Comparison of ENCODE assay signal across 8 cellular contexts in the genomic region with DNA sequence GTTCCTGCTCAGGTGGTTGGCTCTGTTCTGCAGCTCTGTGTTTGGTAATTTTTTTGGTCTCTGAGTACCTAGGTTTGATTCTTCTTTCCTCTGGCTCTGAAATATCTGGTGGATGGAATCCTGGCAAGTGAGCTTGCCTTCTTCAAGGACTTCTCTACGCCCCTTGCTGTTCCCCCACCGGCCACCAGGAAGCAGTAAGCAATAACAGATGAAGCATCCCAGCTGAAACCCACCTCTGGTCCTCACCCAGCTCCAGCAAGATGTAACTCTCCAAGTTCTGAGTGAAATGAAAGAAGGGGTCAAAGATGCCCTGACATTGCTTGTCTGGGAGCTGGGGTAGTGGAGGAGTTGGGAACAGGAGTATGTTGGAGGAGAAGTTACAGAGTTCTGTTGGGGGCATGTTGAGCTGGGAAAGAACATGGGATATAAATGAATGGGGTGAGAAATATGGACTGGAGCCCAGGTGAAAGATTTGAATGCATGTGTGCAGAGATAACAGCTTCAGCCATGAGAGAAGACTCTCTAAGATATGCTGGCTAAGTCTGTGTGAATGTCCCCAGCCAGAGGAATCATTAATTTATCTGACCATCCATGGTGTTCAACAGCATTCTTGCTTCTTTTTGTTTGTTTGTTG. TPM values are rescaled to one million over a fixed set of nuclear protein-coding genes. Genes with fewer than 3 reads are reported as not detected.
DNase-seq lines count a peak whose midpoint lies in the region; TF ChIP-seq lines count a peak whose summit lies in the region.

No MANE protein-coding gene starts in this region.

- no peak for TF ChIP-seq POLR2A in suprapubic skin (IDR thresholded peaks at IDR 0.05)

- DNase-seq in CD14-positive monocyte (ENCODE audit: low spot score) (no peak), SK-N-SH (peak; percentile 49), dermis blood vessel endothelial cell (peak; percentile 49), suprapubic skin (ENCODE audit: low spot score in 2 of 2) (no peak), globus pallidus (ENCODE audit: low spot score) (no peak)
- DNase-seq in activated CD4-positive, CD25-positive, alpha-beta regulatory T cell (lab: John Stamatoyannopoulos, UW) = no peak

- POLR2A ChIA-PET in HEK293 (lab: Yijun Ruan, JAX) = interaction anchor here (1.6 kb wide), 1 partner anchor 118 kb away, joined by 3 read pairs; the partner anchor contains the start of gene SAYSD1
- POLR2A ChIA-PET in SK-N-SH (lab: Yijun Ruan, JAX) = no interaction called here

- intact Hi-C loops in CD14-positive monocyte (cut with micrococcal nuclease) = no loop called here

- H3K4me2 ChIP-seq in SK-N-SH (no peak overlapping the region), neural cell (ENCODE audit: low read length) (no peak overlapping the region)

- TF ChIP-seq EP300 in SK-N-SH (IDR thresholded peaks at IDR 0.05; ENCODE audit: borderline replicate concordance in 1 of 2, low read depth in 1 of 2, low read length in 1 of 2) (no peak), neural cell (conservative IDR thresholded peaks at IDR 0.05; ENCODE audit: poor library complexity, severe bottlenecking) (no peak), suprapubic skin (IDR thresholded peaks at IDR 0.05) (no peak)

- H3K4me3 Mint-ChIP-seq in CD14-positive monocyte = no peak overlapping the region

- H3K9me2 ChIP-seq in SK-N-SH (no peaks in the 10 kb centered on the region), neural cell (ENCODE audit: insufficient read depth, low read length) (no peaks in the 10 kb centered on the region)

- H3K4me3 ChIP-seq in HEK293 (ENCODE audit: low read depth, low read length) (no peak overlapping the region), SK-N-SH (ENCODE audit: low read depth in 2 of 2, low read length in 1 of 2) (no peak overlapping the region), neural cell (ENCODE audit: low read length) (no peak overlapping the region), suprapubic skin (no peak overlapping the region)

- TF ChIP-seq RAD21 in SK-N-SH (IDR thresholded peaks at IDR 0.05; ENCODE audit: low read length) (peak; percentile 91), neural cell (conservative IDR thresholded peaks at IDR 0.05) (peak; percentile 62)

- H3K36me3 Mint-ChIP-seq in CD14-positive monocyte = no peaks in the 10 kb centered on the region

- H3K27me3 Mint-ChIP-seq in CD14-positive monocyte (ENCODE audit: low read depth in 3 of 3) = peaks cover 10 to 20% (median 18%) of the 10 kb centered on the region in 3 donors

- TF ChIP-seq CTCF in CD14-positive monocyte (IDR thresholded peaks at IDR 0.05) (peak; percentile 19), HEK293 (tag by site-specific recombination; IDR thresholded peaks at IDR 0.05) (peak; percentile 42), SK-N-SH (IDR thresholded peaks at IDR 0.05) (peak; percentile 61), neural cell (IDR thresholded peaks at IDR 0.05; ENCODE audit: poor library complexity, severe bottlenecking) (peak; percentile 48), suprapubic skin (IDR thresholded peaks at IDR 0.05) (peak in 1 of 2 donors; percentile 17)

- no peaks in the 10 kb centered on the region for H3K9me3 ChIP-seq in HEK293 (ENCODE audit: control insufficient read depth, insufficient read depth, low read depth, low read length)
- H3K9me3 ChIP-seq in SK-N-SH = no peaks in the 10 kb centered on the region
- no peaks in the 10 kb centered on the region for H3K9me3 ChIP-seq in neural cell (ENCODE audit: low read length)
- no peaks in the 10 kb centered on the region for H3K9me3 ChIP-seq in suprapubic skin

- H2AFZ ChIP-seq in SK-N-SH (ENCODE audit: low read depth) (no peak overlapping the region), neural cell (ENCODE audit: low read depth, low read length) (no peak overlapping the region)

- no peaks in the 10 kb centered on the region for H3K9me3 Mint-ChIP-seq in CD14-positive monocyte

- H3K27me3 ChIP-seq in SK-N-SH (ENCODE audit: insufficient read depth) = no peaks in the 10 kb centered on the region
- H3K27me3 ChIP-seq in neural cell (ENCODE audit: insufficient read depth, low read depth, low read length) = no peaks in the 10 kb centered on the region
- peaks cover 24% of the 10 kb centered on the region for H3K27me3 ChIP-seq in suprapubic skin

- 4% methylated on average over 2 of the region's 2 CpGs for WGBS in SK-N-SH (ENCODE audit: low lambda C conversion rate)
- 16% methylated on average over 2 of the region's 2 CpGs for WGBS in suprapubic skin

- H3K4me1 Mint-ChIP-seq in CD14-positive monocyte = no peaks in the 10 kb centered on the region

- H3K27ac ChIP-seq in HEK293 (ENCODE audit: extremely low read depth, low read depth, low read length) = no peak overlapping the region
- H3K27ac ChIP-seq in SK-N-SH (ENCODE audit: low read depth in 2 of 2, low read length in 1 of 2) = no peak overlapping the region
- no peak overlapping the region for H3K27ac ChIP-seq in neural cell (ENCODE audit: low read length)
- no peak overlapping the region for H3K27ac ChIP-seq in suprapubic skin

- no peaks in the 10 kb centered on the region for H4K20me1 ChIP-seq in SK-N-SH (ENCODE audit: insufficient read depth)
- no peaks in the 10 kb centered on the region for H4K20me1 ChIP-seq in neural cell (ENCODE audit: insufficient read depth)

- H3K4me1 ChIP-seq in HEK293 (ENCODE audit: control insufficient read depth, insufficient read depth, low read length) (no peaks in the 10 kb centered on the region), SK-N-SH (ENCODE audit: control insufficient read depth in 1 of 2, insufficient read depth in 2 of 2, low read depth in 1 of 2, low read length in 1 of 2) (no peaks in the 10 kb centered on the region), suprapubic skin (no peaks in the 10 kb centered on the region)

- CTCF ChIA-PET in HEK293 (lab: Yijun Ruan, JAX) (interaction anchor here (0.6 to 6.2 kb wide), 31 partner anchors 9 to 979 kb away, joined by 3 to 77 read pairs (median 7); partner anchors contain the start of gene KCNK5), SK-N-SH (lab: Yijun Ruan, JAX) (interaction anchor here (0.5 to 5.2 kb wide), 46 partner anchors 9 to 320 kb away, joined by 3 to 110 read pairs (median 4); partner anchors contain the start of genes KCNK5 and SAYSD1)

- H3K9ac ChIP-seq in SK-N-SH = no peak overlapping the region
- no peak overlapping the region for H3K9ac ChIP-seq in neural cell (ENCODE audit: low read length)

- peak overlapping the region in 1 of 7 donors; percentile 4 for H3K27ac Mint-ChIP-seq in CD14-positive monocyte

- H3K36me3 ChIP-seq in HEK293 (ENCODE audit: control insufficient read depth in 2 of 2, insufficient read depth in 1 of 2, low read length in 2 of 2) (no peaks in the 10 kb centered on the region), SK-N-SH (replicated peaks in 1 of 2; ENCODE audit: control insufficient read depth in 1 of 2, insufficient read depth in 2 of 2, low read length in 1 of 2) (no peaks in the 10 kb centered on the region), neural cell (ENCODE audit: insufficient read depth, low read length) (no peaks in the 10 kb centered on the region), suprapubic skin (no peaks in the 10 kb centered on the region)

- no peaks in the 10 kb centered on the region for H3F3A ChIP-seq in SK-N-SH (replicated peaks; ENCODE audit: insufficient read depth)
- no peaks in the 10 kb centered on the region for H3F3A ChIP-seq in neural cell (ENCODE audit: insufficient read depth, low read length, poor library complexity, severe bottlenecking)

- no peaks in the 10 kb centered on the region for H3K79me2 ChIP-seq in SK-N-SH (ENCODE audit: insufficient read depth)
- H3K79me2 ChIP-seq in neural cell (replicated peaks; ENCODE audit: insufficient read depth, low read length) = no peaks in the 10 kb centered on the region

TF ChIP-seq in HEK293, 187 proteins besides CTCF, POLR2A, EP300 and RAD21:
- no peak for TF ChIP-seq SP3 (tag by site-specific recombination; IDR thresholded peaks at IDR 0.05)
- TF ChIP-seq ZNF146 (tag by site-specific recombination; IDR thresholded peaks at IDR 0.05) = no peak
- peak; percentile 47 for TF ChIP-seq ZNF654 (tag by site-specific recombination; IDR thresholded peaks at IDR 0.05; ENCODE audit: low read depth)
- no peak for TF ChIP-seq ZNF776 (tag by site-specific recombination; IDR thresholded peaks at IDR 0.05; ENCODE audit: borderline replicate concordance)

TF ChIP-seq in SK-N-SH, 30 proteins besides CTCF, POLR2A, EP300 and RAD21:
- TF ChIP-seq SMC3 (IDR thresholded peaks at IDR 0.05; ENCODE audit: low read depth, low read length) = peak; percentile 80
- no peak for TF ChIP-seq PBX3 (IDR thresholded peaks at IDR 0.05)

TF ChIP-seq in neural cell, 6 proteins besides CTCF, POLR2A, EP300 and RAD21:
- peak; percentile 63 for TF ChIP-seq SMC3 (conservative IDR thresholded peaks at IDR 0.05; ENCODE audit: poor library complexity)
- TF ChIP-seq, protein P1, sequence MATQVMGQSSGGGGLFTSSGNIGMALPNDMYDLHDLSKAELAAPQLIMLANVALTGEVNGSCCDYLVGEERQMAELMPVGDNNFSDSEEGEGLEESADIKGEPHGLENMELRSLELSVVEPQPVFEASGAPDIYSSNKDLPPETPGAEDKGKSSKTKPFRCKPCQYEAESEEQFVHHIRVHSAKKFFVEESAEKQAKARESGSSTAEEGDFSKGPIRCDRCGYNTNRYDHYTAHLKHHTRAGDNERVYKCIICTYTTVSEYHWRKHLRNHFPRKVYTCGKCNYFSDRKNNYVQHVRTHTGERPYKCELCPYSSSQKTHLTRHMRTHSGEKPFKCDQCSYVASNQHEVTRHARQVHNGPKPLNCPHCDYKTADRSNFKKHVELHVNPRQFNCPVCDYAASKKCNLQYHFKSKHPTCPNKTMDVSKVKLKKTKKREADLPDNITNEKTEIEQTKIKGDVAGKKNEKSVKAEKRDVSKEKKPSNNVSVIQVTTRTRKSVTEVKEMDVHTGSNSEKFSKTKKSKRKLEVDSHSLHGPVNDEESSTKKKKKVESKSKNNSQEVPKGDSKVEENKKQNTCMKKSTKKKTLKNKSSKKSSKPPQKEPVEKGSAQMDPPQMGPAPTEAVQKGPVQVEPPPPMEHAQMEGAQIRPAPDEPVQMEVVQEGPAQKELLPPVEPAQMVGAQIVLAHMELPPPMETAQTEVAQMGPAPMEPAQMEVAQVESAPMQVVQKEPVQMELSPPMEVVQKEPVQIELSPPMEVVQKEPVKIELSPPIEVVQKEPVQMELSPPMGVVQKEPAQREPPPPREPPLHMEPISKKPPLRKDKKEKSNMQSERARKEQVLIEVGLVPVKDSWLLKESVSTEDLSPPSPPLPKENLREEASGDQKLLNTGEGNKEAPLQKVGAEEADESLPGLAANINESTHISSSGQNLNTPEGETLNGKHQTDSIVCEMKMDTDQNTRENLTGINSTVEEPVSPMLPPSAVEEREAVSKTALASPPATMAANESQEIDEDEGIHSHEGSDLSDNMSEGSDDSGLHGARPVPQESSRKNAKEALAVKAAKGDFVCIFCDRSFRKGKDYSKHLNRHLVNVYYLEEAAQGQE (IDR thresholded peaks at IDR 0.05; ENCODE audit: borderline replicate concordance) = no peak
TF ChIP-seq in neural cell: peak in this region for 1.

RNA-seq across cellular contexts. Expression of gene GLP1R, which starts 51.3 kb away (rescaled TPM):
- not detected for polyA plus RNA-seq in CD14-positive monocyte
- polyA plus RNA-seq in SK-N-SH (2012; rRNA removed) = not detected in 2 replicates
- 0.04 TPM in 1 of 2 replicates, not detected in the other for polyA plus RNA-seq in SK-N-SH (2012; cell fraction: cytosol; rRNA removed)
- 0.05 TPM in 1 of 2 replicates, not detected in the other for polyA plus RNA-seq in SK-N-SH (2012; cell fraction: nucleus; rRNA removed)
- total RNA-seq in dermis blood vessel endothelial cell = not detected in 2 replicates
- 0.06 TPM in 1 of 2 replicates, not detected in the other for polyA plus RNA-seq in neural cell
- not detected in 2 replicates for polyA minus RNA-seq in neural cell
- total RNA-seq in suprapubic skin = under 1 TPM in 3 of 4 donors, not detected in 1; 0.32 to 0.95 (median 0.59) TPM

Comparison
In these comparisons a context has a peak if more than half of its experiments do, and no peak if none do; other contexts are left out.
1. DNase-seq: peak in SK-N-SH (single experiment) and dermis blood vessel endothelial cell (single experiment); none in CD14-positive monocyte (single experiment), suprapubic skin (0 of 2), globus pallidus (single experiment) and activated CD4-positive, CD25-positive, alpha-beta regulatory T cell (0 of 4).